ENCODE assay signal across 18 cellular contexts in the genomic region with DNA sequence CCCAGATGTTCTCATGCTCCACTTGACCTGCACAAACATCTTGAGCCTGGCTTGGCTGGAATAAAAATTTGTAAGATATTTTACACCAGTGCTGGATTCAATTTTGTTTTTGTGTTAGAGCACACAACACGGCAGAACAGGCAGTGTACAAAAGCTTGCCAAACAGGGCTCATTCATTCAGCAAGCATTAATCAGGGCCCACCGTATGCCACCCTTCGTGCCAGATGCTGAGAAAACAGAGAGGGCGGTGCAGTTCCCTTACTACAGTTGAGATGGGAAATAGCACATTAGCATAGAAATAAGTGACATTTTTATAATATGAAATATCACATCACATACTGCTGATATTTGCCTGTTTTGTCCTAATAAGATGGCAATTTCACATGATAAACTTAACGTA.
DNase-seq lines count a peak whose midpoint lies in the region; ATAC-seq and TF ChIP-seq lines count a peak whose summit lies in the region.
"Had no signal": no experiment of that assay in that cellular context is flagged by ENCODE, and none has a peak within 500 bp of the region (broad histone marks: within the 10 kb centered on the region; RNA-seq: fewer than 3 reads in every experiment).

No MANE protein-coding gene starts in this region.

- no peak overlapping the region for H4K91ac ChIP-seq in IMR-90 (ENCODE audit: insufficient read depth, low read depth, low read length)

- no peak for TF ChIP-seq RAD21 in IMR-90 (IDR thresholded peaks at IDR 0.05; ENCODE audit: low read length)

- peaks cover 29 to 97% of the 10 kb centered on the region in 2 experiments for H3K79me1 ChIP-seq in IMR-90 (ENCODE audit: low read depth in 1 of 2, low read length in 2 of 2)

- H2BK120ac ChIP-seq in IMR-90 (ENCODE audit: low read depth, low read length) = no peak overlapping the region

- no peak for ATAC-seq in IMR-90 (ENCODE audit: low read depth)
- no peak for ATAC-seq in stimulated activated effector memory CD8-positive, alpha-beta T cell treated with anti-CD3 and anti-CD28 coated beads, Interleukin-12 subunit alpha, Interleukin-12 subunit beta, amount 100 ng/mL, for 72 hours
- no peak for ATAC-seq in HG03025 (IDR thresholded peaks at IDR 0.05; ENCODE audit: low FRiP score, unreplicated experiment)
- ATAC-seq: WTC11 had no signal

- 0 out of 2 replicates have a peak overlapping the region, but pooled peaks have one; percentile 38 for H3K14ac ChIP-seq in IMR-90 (replicated peaks; ENCODE audit: low read depth, low read length)

- H2AK5ac ChIP-seq in IMR-90 (ENCODE audit: low read depth, low read length) = no peak overlapping the region

- H3K36me3 ChIP-seq in IMR-90 (ENCODE audit: control insufficient read depth, insufficient read depth, low read length) = peaks cover 56% of the 10 kb centered on the region
- H3K36me3 ChIP-seq: BLaER1, ovary had no signal

- in situ Hi-C loops in IMR-90 (cut with MboI; ENCODE audit: low sequenced_read_pairs) = no loop called here

- H4K8ac ChIP-seq in IMR-90 (ENCODE audit: low read depth in 2 of 2, low read length in 2 of 2) = no peak overlapping the region

- H2BK20ac ChIP-seq in IMR-90 (ENCODE audit: low read depth, low read length) = no peak overlapping the region

- CTCF ChIA-PET in IMR-90 (lab: Yijun Ruan, JAX) = no interaction called here

- H3K9me3 ChIP-seq in IMR-90 (ENCODE audit: control insufficient read depth, insufficient read depth, low read length) = no peaks in the 10 kb centered on the region
- H3K9me3 ChIP-seq: BLaER1, ovary, tibial nerve had no signal

- H3K56ac ChIP-seq in IMR-90 (ENCODE audit: extremely low read depth, insufficient read depth, low read length) = no peak overlapping the region

- H3K27ac ChIP-seq in IMR-90 (ENCODE audit: insufficient read depth, low read length) (no peak overlapping the region), coronary artery (peak overlapping the region; percentile 53 to 93)
- H3K27ac ChIP-seq: BLaER1, epithelial cell of prostate, KMS-11, ovary, skin epidermis had no signal

- WGBS in IMR-90 (ENCODE audit: extremely low coverage in 2 of 2, insufficient read length in 1 of 2), 2 experiments = no CpG with 5 or more reads among the region's 5 CpGs

- H3K36me3 Mint-ChIP-seq in stimulated activated effector memory CD8-positive, alpha-beta T cell treated with anti-CD3 and anti-CD28 coated beads, Interleukin-12 subunit alpha, Interleukin-12 subunit beta, amount 100 ng/mL, for 72 hours = peaks cover 96% of the 10 kb centered on the region
- H3K36me3 Mint-ChIP-seq: WTC11 had no signal

- dilution Hi-C loops in IMR-90 (cut with HindIII; ENCODE audit: low sequenced_read_pairs, unreplicated experiment) = no loop called here

- no peak overlapping the region for H2AK9ac ChIP-seq in IMR-90 (replicated peaks; ENCODE audit: low read depth, low read length, poor library complexity)

- H3K4me3 Mint-ChIP-seq in stimulated activated effector memory CD8-positive, alpha-beta T cell treated with anti-CD3 and anti-CD28 coated beads, Interleukin-12 subunit alpha, Interleukin-12 subunit beta, amount 100 ng/mL, for 72 hours = no peak overlapping the region
- H3K4me3 Mint-ChIP-seq: T-helper 1 cell treated with Interleukin-12 subunit alpha and Interleukin-12 subunit beta and Interleukin-4 antibody, amounts not matched to agents 30 μg/mL and 1 μg/mL, for 36 hours; WTC11 had no signal

- no peak for TF ChIP-seq POLR2A in IMR-90 (IDR thresholded peaks at IDR 0.05; ENCODE audit: low read depth, low read length)

- no peak overlapping the region for H3K4ac ChIP-seq in IMR-90 (ENCODE audit: low read depth, low read length)

- H2BK5ac ChIP-seq in IMR-90 (ENCODE audit: low read depth, low read length, poor library complexity, severe bottlenecking) = no peak overlapping the region

- intact Hi-C loops in IMR-90 (cut with micrococcal nuclease) = no loop called here

- peaks cover 35% of the 10 kb centered on the region for H3K9me1 ChIP-seq in IMR-90 (ENCODE audit: insufficient read depth, low read length)

- no peak overlapping the region for H2BK15ac ChIP-seq in IMR-90 (ENCODE audit: low read depth, low read length)

- TF ChIP-seq CTCF in IMR-90 (conservative IDR thresholded peaks at IDR 0.05; ENCODE audit: low read depth, low read length) (no peak), coronary artery (IDR thresholded peaks at IDR 0.05) (no peak)

- no peaks in the 10 kb centered on the region for H4K20me1 ChIP-seq in IMR-90 (ENCODE audit: insufficient read depth, low read length)
- H4K20me1 ChIP-seq: BLaER1 had no signal

- no peaks in the 10 kb centered on the region for H3K9me3 Mint-ChIP-seq in stimulated activated effector memory CD8-positive, alpha-beta T cell treated with anti-CD3 and anti-CD28 coated beads, Interleukin-12 subunit alpha, Interleukin-12 subunit beta, amount 100 ng/mL, for 72 hours
- H3K9me3 Mint-ChIP-seq: T-helper 1 cell treated with Interleukin-12 subunit alpha and Interleukin-12 subunit beta and Interleukin-4 antibody, amounts not matched to agents 30 μg/mL and 1 μg/mL, for 36 hours; WTC11 had no signal

- no peak overlapping the region for H2AFZ ChIP-seq in IMR-90 (replicated peaks; ENCODE audit: low read length, poor library complexity)

- no peak overlapping the region for H3K9ac ChIP-seq in IMR-90 (ENCODE audit: low read depth, low read length)
- H3K9ac ChIP-seq: BLaER1, KMS-11 had no signal

- peaks cover 40% of the 10 kb centered on the region for H3K4me1 Mint-ChIP-seq in stimulated activated effector memory CD8-positive, alpha-beta T cell treated with anti-CD3 and anti-CD28 coated beads, Interleukin-12 subunit alpha, Interleukin-12 subunit beta, amount 100 ng/mL, for 72 hours

- DNase-seq in IMR-90 = no peak
- peak; percentile 75 to 85 for DNase-seq in NCI-H524 (lab: John Stamatoyannopoulos, UW)
- no peak for DNase-seq in coronary artery (ENCODE audit: low spot score)
- DNase-seq in stimulated activated effector memory CD8-positive, alpha-beta T cell treated with anti-CD3 and anti-CD28 coated beads, Interleukin-12 subunit alpha, Interleukin-12 subunit beta, amount 100 ng/mL, for 72 hours (ENCODE audit: low spot score in 2 of 2) = no peak
- DNase-seq in mesenteric fat pad (ENCODE audit: low spot score) = no peak
- no peak for DNase-seq in cortex of kidney (lab: John Stamatoyannopoulos, UW)
- DNase-seq: activated effector memory CD4-positive, alpha-beta T cell treated with Interleukin-2 at 50 U/mL for 16 hours; NCI-H2227 treated with DMSO at 0.1 percent for 48 hours; ovary; Right ventricle myocardium superior had no signal

- no TSS peak for BruUV-seq in IMR-90 (replicated peaks; lab: Mats Ljungman, UMichigan)

- no peak overlapping the region for H3K18ac ChIP-seq in IMR-90 (ENCODE audit: low read depth, low read length)

- no peak overlapping the region for H4K5ac ChIP-seq in IMR-90 (ENCODE audit: low read depth, low read length)

- H3K23ac ChIP-seq in IMR-90 (ENCODE audit: low read depth, low read length) = no peak overlapping the region; the same call in 1 of the 2 replicates

- H3K4me1 ChIP-seq in IMR-90 (ENCODE audit: control insufficient read depth, insufficient read depth, low read length) = peaks cover 4% of the 10 kb centered on the region; the same call in 1 of the 2 replicates

- H3K4me3 ChIP-seq in IMR-90 (ENCODE audit: insufficient read depth, low read depth, low read length) = no peak overlapping the region
- no peak overlapping the region for H3K4me3 ChIP-seq in coronary artery
- H3K4me3 ChIP-seq: BLaER1, ovary, skin epidermis, tibial nerve had no signal

- no peaks in the 10 kb centered on the region for H3K27me3 ChIP-seq in IMR-90 (ENCODE audit: control insufficient read depth, insufficient read depth, low read length)
- H3K27me3 ChIP-seq: BLaER1, ovary, tibial nerve had no signal

- POLR2A ChIA-PET in IMR-90 (lab: Charles Lee; ENCODE audit: unreplicated experiment) = no interaction called here

- H3K27ac Mint-ChIP-seq in stimulated activated effector memory CD8-positive, alpha-beta T cell treated with anti-CD3 and anti-CD28 coated beads, Interleukin-12 subunit alpha, Interleukin-12 subunit beta, amount 100 ng/mL, for 72 hours = peak overlapping the region; percentile 15
- H3K27ac Mint-ChIP-seq: T-helper 1 cell treated with Interleukin-12 subunit alpha and Interleukin-12 subunit beta and Interleukin-4 antibody, amounts not matched to agents 30 μg/mL and 1 μg/mL, for 36 hours; WTC11 had no signal

- H3K4me2 ChIP-seq in IMR-90 (ENCODE audit: low read depth, low read length) = no peak overlapping the region
- H3K4me2 ChIP-seq: KMS-11 had no signal

TF ChIP-seq in IMR-90, 13 proteins besides CTCF, POLR2A, EP300 and RAD21 (continues in another document):
- TF ChIP-seq MAZ (IDR thresholded peaks at IDR 0.05; ENCODE audit: borderline replicate concordance, low read depth, low read length) (no peak), NFE2L2 (IDR thresholded peaks at IDR 0.05; ENCODE audit: low read depth, low read length) (no peak), BHLHE40 (IDR thresholded peaks at IDR 0.05; ENCODE audit: low read depth, low read length) (no peak), ELK1 (IDR thresholded peaks at IDR 0.05; ENCODE audit: borderline replicate concordance, low read depth, low read length) (no peak), MXI1 (IDR thresholded peaks at IDR 0.05; ENCODE audit: borderline replicate concordance, low read depth, low read length) (no peak), SMC3 (IDR thresholded peaks at IDR 0.05; ENCODE audit: low read depth, low read length) (no peak), CEBPB (IDR thresholded peaks at IDR 0.05; ENCODE audit: low read depth, low read length) (no peak), RFX5 (IDR thresholded peaks at IDR 0.05; ENCODE audit: low read depth, low read length) (no peak), CHD1 (IDR thresholded peaks at IDR 0.05; ENCODE audit: low read depth, low read length) (no peak), RCOR1 (IDR thresholded peaks at IDR 0.05; ENCODE audit: insufficient replicate concordance, low read length) (no peak)
- TF ChIP-seq, protein P1, sequence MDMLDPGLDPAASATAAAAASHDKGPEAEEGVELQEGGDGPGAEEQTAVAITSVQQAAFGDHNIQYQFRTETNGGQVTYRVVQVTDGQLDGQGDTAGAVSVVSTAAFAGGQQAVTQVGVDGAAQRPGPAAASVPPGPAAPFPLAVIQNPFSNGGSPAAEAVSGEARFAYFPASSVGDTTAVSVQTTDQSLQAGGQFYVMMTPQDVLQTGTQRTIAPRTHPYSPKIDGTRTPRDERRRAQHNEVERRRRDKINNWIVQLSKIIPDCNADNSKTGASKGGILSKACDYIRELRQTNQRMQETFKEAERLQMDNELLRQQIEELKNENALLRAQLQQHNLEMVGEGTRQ (IDR thresholded peaks at IDR 0.05; ENCODE audit: low read depth, low read length) = no peak

Comparison
In these comparisons a context has a peak if more than half of its experiments do, and no peak if none do; other contexts are left out.
1. DNase-seq: peak in NCI-H524 (2 of 2); none in IMR-90 (single experiment), coronary artery (single experiment), stimulated activated effector memory CD8-positive, alpha-beta T cell treated with anti-CD3 and anti-CD28 coated beads, Interleukin-12 subunit alpha, Interleukin-12 subunit beta, amount 100 ng/mL, for 72 hours (0 of 2), mesenteric fat pad (single experiment) and cortex of kidney (single experiment).